12 cellular contexts compared by ENCODE assay signal in the genomic region with DNA sequence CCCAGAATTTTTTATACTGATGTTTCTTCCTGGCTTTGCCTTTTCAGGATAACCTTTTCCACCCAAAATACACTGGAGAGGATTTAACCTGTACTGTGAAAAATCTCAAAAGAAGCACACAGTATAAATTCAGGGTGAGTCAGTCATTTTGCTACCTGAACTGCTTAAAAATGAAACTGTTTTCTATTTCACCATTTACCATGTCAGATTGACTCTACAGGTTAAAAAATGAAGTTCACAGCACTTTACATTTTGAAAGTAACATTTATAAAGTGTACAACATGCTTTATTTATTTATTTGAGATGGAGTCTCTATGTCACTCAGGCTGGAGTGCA.
A peak's percentile ranks its signal among the peaks of the same experiment; 100 is the strongest.
DNase-seq lines count a peak whose midpoint lies in the region; ATAC-seq and TF ChIP-seq lines count a peak whose summit lies in the region.
"Had no signal": no experiment of that assay in that cellular context is flagged by ENCODE, and none has a peak within 500 bp of the region (broad histone marks: within the 10 kb centered on the region; RNA-seq: fewer than 3 reads in every experiment).

No MANE protein-coding gene starts in this region.

- intact Hi-C loops in mucosa of descending colon (cut with DNase I, micrococcal nuclease), result loop anchor here in 1 of 2 donors (10.0 kb wide), 1 partner anchor 298 kb away; a partner anchor contains a TSS

- ATAC-seq in GM21529 (IDR thresholded peaks at IDR 0.05; ENCODE audit: unreplicated experiment) (peak; percentile 18), HG02759 (IDR thresholded peaks at IDR 0.05; ENCODE audit: unreplicated experiment) (peak; percentile 11), thoracic aorta (ENCODE audit: insufficient number of reproducible peaks, low FRiP score, low read depth) (no peak), mucosa of descending colon (no peak)

- H3K36me3 ChIP-seq in endocrine pancreas (ENCODE audit: control insufficient read depth, insufficient read depth, low read length) (peaks cover 3% of the 10 kb centered on the region), thoracic aorta (peaks cover 29% of the 10 kb centered on the region), mucosa of descending colon (ENCODE audit: low read depth) (no peaks in the 10 kb centered on the region)

- peak overlapping the region; percentile 15 for H3K4me3 ChIP-seq in endocrine pancreas (ENCODE audit: control insufficient read depth, insufficient read depth, low read length)
- H3K4me3 ChIP-seq in thoracic aorta, result peak overlapping the region; percentile 35
- H3K4me3 ChIP-seq in mucosa of descending colon, result no peak overlapping the region
- H3K4me3 ChIP-seq: BLaER1, HAP-1, K562 had no signal

- peaks cover 3% of the 10 kb centered on the region for H3K4me1 ChIP-seq in endocrine pancreas (ENCODE audit: control insufficient read depth, insufficient read depth, low read length)
- peaks cover 0 to 11% of the 10 kb centered on the region in 2 donors for H3K4me1 ChIP-seq in thoracic aorta (ENCODE audit: control insufficient read depth in 1 of 2, low read depth in 2 of 2)
- no peaks in the 10 kb centered on the region for H3K4me1 ChIP-seq in mucosa of descending colon (ENCODE audit: low read depth)
- H3K4me1 ChIP-seq: BLaER1, HAP-1 had no signal

- no peak for DNase-seq in thoracic aorta (ENCODE audit: low spot score)
- no peak for DNase-seq in SIG-M5 treated with dmso at 0.1 percent for 504 hours (lab: John Stamatoyannopoulos, UW; ENCODE audit: unreplicated experiment)
- no peak for DNase-seq in mucosa of descending colon
- no peak for DNase-seq in COR-L47 (lab: John Stamatoyannopoulos, UW)
- DNase-seq: NCI-H1048; NK-92 treated with Interleukin-12 subunit alpha and Interleukin-12 subunit beta, amount 100 ng/mL, for 24 hours had no signal

- H3K27ac ChIP-seq in thoracic aorta, result peak overlapping the region in 1 of 2 donors; percentile 20
- H3K27ac ChIP-seq: BLaER1 had no signal

- H3K9me3 ChIP-seq in endocrine pancreas (ENCODE audit: control insufficient read depth, low read length), result no peaks in the 10 kb centered on the region
- H3K9me3 ChIP-seq in thoracic aorta, result no peaks in the 10 kb centered on the region
- H3K9me3 ChIP-seq in mucosa of descending colon, result no peaks in the 10 kb centered on the region
- H3K9me3 ChIP-seq: BLaER1, HAP-1 had no signal

- H3K9ac ChIP-seq in endocrine pancreas (ENCODE audit: control insufficient read depth, insufficient read depth, low read length), result no peak overlapping the region
- H3K9ac ChIP-seq: BLaER1 had no signal

- TF ChIP-seq CTCF in thoracic aorta (IDR thresholded peaks at IDR 0.05), result no peak
- TF ChIP-seq CTCF in mucosa of descending colon (IDR thresholded peaks at IDR 0.05), result no peak

- H3K27me3 ChIP-seq in endocrine pancreas (ENCODE audit: control insufficient read depth, insufficient read depth, low read length) (no peaks in the 10 kb centered on the region), thoracic aorta (replicated peaks; ENCODE audit: insufficient read depth) (no peaks in the 10 kb centered on the region)
- H3K27me3 ChIP-seq: BLaER1 had no signal

Comparison
In these comparisons a context has a peak if more than half of its experiments do, and no peak if none do; other contexts are left out.
1. ATAC-seq: peak in GM21529 (single experiment) and HG02759 (single experiment); none in thoracic aorta (single experiment) and mucosa of descending colon (single experiment).